ENCODE assay signal across 24 cellular contexts in genomic region chr15:95874625-95875024, GRCh38.
DNase-seq lines count a peak whose midpoint lies in the region; ATAC-seq and TF ChIP-seq lines count a peak whose summit lies in the region.
"Had no signal": no experiment of that assay in that cellular context is flagged by ENCODE, and none has a peak within 500 bp of the region (broad histone marks: within the 10 kb centered on the region; RNA-seq: fewer than 3 reads in every experiment).

No MANE protein-coding gene starts in this region.

- H3K79me2 ChIP-seq in mammary epithelial cell (ENCODE audit: insufficient read depth, low read length) = no peaks in the 10 kb centered on the region

- H3K27ac Mint-ChIP-seq in nephron progenitor cell = peak overlapping the region; percentile 72
- H3K27ac Mint-ChIP-seq: activated CD8-positive, alpha-beta T cell treated with anti-CD3 and anti-CD28 coated beads for 36 hours; activated naive CD4-positive, alpha-beta T cell treated with anti-CD3 and anti-CD28 coated beads, Interleukin-2, amount 50 U/mL, for 24 hours; CD4-positive, alpha-beta T cell; naive B cell; T-helper 17 cell had no signal

- peaks cover 3% of the 10 kb centered on the region for H3K27me3 Mint-ChIP-seq in nephron progenitor cell (ENCODE audit: low read depth, poor library complexity)
- H3K27me3 Mint-ChIP-seq: activated CD8-positive, alpha-beta T cell treated with anti-CD3 and anti-CD28 coated beads for 36 hours; activated naive CD4-positive, alpha-beta T cell treated with anti-CD3 and anti-CD28 coated beads, Interleukin-2, amount 50 U/mL, for 24 hours; CD4-positive, alpha-beta T cell; naive B cell; T-helper 17 cell had no signal

- H3K4me1 ChIP-seq in right cardiac atrium (ENCODE audit: control insufficient read depth, insufficient read depth, low read length) = no peaks in the 10 kb centered on the region
- H3K4me1 ChIP-seq in left ventricle myocardium inferior = peaks cover 11% of the 10 kb centered on the region
- peaks cover 29% of the 10 kb centered on the region for H3K4me1 ChIP-seq in mammary epithelial cell (ENCODE audit: insufficient read depth, low read length)
- H3K4me1 ChIP-seq: A549, body of pancreas, psoas muscle, testis had no signal

- H3K36me3 Mint-ChIP-seq in nephron progenitor cell (ENCODE audit: low read depth) = peaks cover 8% of the 10 kb centered on the region
- H3K36me3 Mint-ChIP-seq: activated naive CD4-positive, alpha-beta T cell treated with anti-CD3 and anti-CD28 coated beads, Interleukin-2, amount 50 U/mL, for 24 hours; naive B cell had no signal

- BruUV-seq in mammary epithelial cell (replicated peaks; lab: Mats Ljungman, UMichigan) = no TSS peak

- CTCF ChIA-PET in mammary epithelial cell (lab: Charles Lee; ENCODE audit: low non-redundant PET) = no interaction called here

- no peaks in the 10 kb centered on the region for H3K36me3 ChIP-seq in left ventricle myocardium inferior
- H3K36me3 ChIP-seq in mammary epithelial cell (ENCODE audit: insufficient read depth, low read length) = no peaks in the 10 kb centered on the region

- peak overlapping the region; percentile 40 for H3K4me2 ChIP-seq in mammary epithelial cell (ENCODE audit: insufficient read depth, low read depth, low read length)
- H3K4me2 ChIP-seq: A549 had no signal

- TF ChIP-seq CTCF in left ventricle myocardium inferior (IDR thresholded peaks at IDR 0.05; ENCODE audit: borderline replicate concordance) (no peak), mammary epithelial cell (conservative IDR thresholded peaks at IDR 0.05 in 1 of 2, IDR thresholded peaks at IDR 0.05 in 1 of 2; ENCODE audit: extremely low read depth in 1 of 2, insufficient read depth in 1 of 2, low read depth in 1 of 2, low read length in 2 of 2) (no peak), nephron progenitor cell (IDR thresholded peaks at IDR 0.05) (no peak)

- ATAC-seq in right cardiac atrium (peak; percentile 32 to 86), left colon (no peak), GM18907 (IDR thresholded peaks at IDR 0.05; ENCODE audit: unreplicated experiment) (no peak)
- ATAC-seq: A549; activated CD8-positive, alpha-beta T cell treated with anti-CD3 and anti-CD28 coated beads for 36 hours; body of pancreas had no signal

- dilution Hi-C loops in mammary epithelial cell (cut with HindIII; ENCODE audit: low sequenced_read_pairs) = no loop called here

- no peaks in the 10 kb centered on the region for H3K27me3 ChIP-seq in right cardiac atrium (ENCODE audit: control insufficient read depth, insufficient read depth)
- H3K27me3 ChIP-seq in left ventricle myocardium inferior (ENCODE audit: low read depth) = no peaks in the 10 kb centered on the region
- no peaks in the 10 kb centered on the region for H3K27me3 ChIP-seq in mammary epithelial cell (ENCODE audit: insufficient read depth, low read length)
- H3K27me3 ChIP-seq: testis had no signal

- H3K27ac ChIP-seq in right cardiac atrium (ENCODE audit: low read length) (no peak overlapping the region), left ventricle myocardium inferior (replicated peaks) (no peak overlapping the region), mammary epithelial cell (ENCODE audit: insufficient read depth, low read depth, low read length) (peak overlapping the region; percentile 74)
- H3K27ac ChIP-seq: A549, body of pancreas, dorsolateral prefrontal cortex, psoas muscle had no signal

- H3K4me1 Mint-ChIP-seq in nephron progenitor cell = peaks cover 49% of the 10 kb centered on the region
- H3K4me1 Mint-ChIP-seq: T-helper 17 cell had no signal

- H3K4me3 ChIP-seq in right cardiac atrium (ENCODE audit: low read length) = no peak overlapping the region
- H3K4me3 ChIP-seq in left ventricle myocardium inferior = no peak overlapping the region
- H3K4me3 ChIP-seq in mammary epithelial cell (replicated peaks in 1 of 3; ENCODE audit: insufficient read depth in 1 of 3, low read depth in 2 of 3, low read length in 3 of 3) = no peak overlapping the region
- H3K4me3 ChIP-seq: A549, body of pancreas, dorsolateral prefrontal cortex, lung, psoas muscle, testis had no signal

- intact Hi-C loops in right cardiac atrium (cut with DNase I) (no loop called here), left ventricle myocardium inferior (cut with micrococcal nuclease) (no loop called here), mammary epithelial cell (cut with micrococcal nuclease) (loop anchor here (5.0 kb wide), 1 partner anchor 458 kb away; the partner anchor contains the start of gene NR2F2), left colon (cut with DNase I, micrococcal nuclease) (no loop called here)

- DNase-seq in right cardiac atrium = no peak
- DNase-seq in left ventricle myocardium inferior = no peak
- DNase-seq in mammary epithelial cell = no peak
- DNase-seq in nephron progenitor cell = no peak
- DNase-seq in NCI-H1436 treated with DMSO at 0.1 percent for 48 hours (lab: John Stamatoyannopoulos, UW) = no peak
- DNase-seq in dedifferentiated amniotic fluid mesenchymal stem cell (ENCODE audit: extremely low spot score) = no peak
- DNase-seq in left colon = no peak
- DNase-seq: activated T-cell treated with anti-CD3 and anti-CD28 coated beads, Interleukin-2, amount 50 U/mL, for 48 hours; CD4-positive, alpha-beta T cell; dorsolateral prefrontal cortex; IMR-90; naive B cell; NCI-H2029 treated with DMSO at 0.1 percent for 48 hours; NCI-H510A; psoas muscle; SHP77 treated with DMSO at 0.1 percent for 48 hours; T-helper 17 cell; testis had no signal

- no peaks in the 10 kb centered on the region for H3K9me3 Mint-ChIP-seq in nephron progenitor cell
- H3K9me3 Mint-ChIP-seq: activated CD8-positive, alpha-beta T cell treated with anti-CD3 and anti-CD28 coated beads for 36 hours; activated naive CD4-positive, alpha-beta T cell treated with anti-CD3 and anti-CD28 coated beads, Interleukin-2, amount 50 U/mL, for 24 hours; CD4-positive, alpha-beta T cell had no signal

- H3K9ac ChIP-seq in mammary epithelial cell (ENCODE audit: insufficient read depth, low read length) = no peak overlapping the region

- no peak overlapping the region for H3K4me3 Mint-ChIP-seq in nephron progenitor cell
- H3K4me3 Mint-ChIP-seq: activated CD8-positive, alpha-beta T cell treated with anti-CD3 and anti-CD28 coated beads for 36 hours; CD4-positive, alpha-beta T cell; naive B cell; T-helper 17 cell had no signal

- peak overlapping the region; percentile 47 for H2AFZ ChIP-seq in mammary epithelial cell (ENCODE audit: low read depth, low read length)

- in situ Hi-C loops in mammary epithelial cell (cut with MboI; ENCODE audit: low sequenced_read_pairs in 2 of 2) = no loop called here

- H3K9me3 ChIP-seq in right cardiac atrium (ENCODE audit: control insufficient read depth, low read length) (no peaks in the 10 kb centered on the region), left ventricle myocardium inferior (replicated peaks) (no peaks in the 10 kb centered on the region), mammary epithelial cell (replicated peaks; ENCODE audit: insufficient read depth, low read length) (no peaks in the 10 kb centered on the region)
- H3K9me3 ChIP-seq: A549, body of pancreas, psoas muscle, testis had no signal

- no peaks in the 10 kb centered on the region for H4K20me1 ChIP-seq in mammary epithelial cell (ENCODE audit: insufficient read depth, low read length)

Comparison
In these comparisons a context has a peak if more than half of its experiments do, and no peak if none do; other contexts are left out.
1. ATAC-seq: peak in right cardiac atrium (2 of 2); none in left colon (single experiment) and GM18907 (single experiment).